ENCODE assay signal across 13 cellular contexts in genomic region chr4:164204434-164204833, GRCh38.
A peak's percentile ranks its signal among the peaks of the same experiment; 100 is the strongest.
DNase-seq lines count a peak whose midpoint lies in the region; ATAC-seq and TF ChIP-seq lines count a peak whose summit lies in the region.
"Had no signal": no experiment of that assay in that cellular context is flagged by ENCODE, and none has a peak within 500 bp of the region (broad histone marks: within the 10 kb centered on the region; RNA-seq: fewer than 3 reads in every experiment).

No MANE protein-coding gene starts in this region.

- POLR2A ChIA-PET in Panc1 (lab: Charles Lee): no interaction called here

- no peak overlapping the region for H3K4me2 ChIP-seq in GM23338

- no peaks in the 10 kb centered on the region for H3K36me3 ChIP-seq in GM23338 (ENCODE audit: insufficient read depth)
- no peaks in the 10 kb centered on the region for H3K36me3 ChIP-seq in Panc1 (ENCODE audit: control insufficient read depth, insufficient read depth, low read length)
- H3K36me3 ChIP-seq in neuron (ENCODE audit: insufficient read depth, low read length): no peaks in the 10 kb centered on the region
- H3K36me3 ChIP-seq in left ventricle myocardium inferior: no peaks in the 10 kb centered on the region

- in situ Hi-C loops in Panc1 (cut with HindIII; ENCODE audit: low pct_unique_long_range_greater_than_20kb, low sequenced_read_pairs): no loop called here

- intact Hi-C loops in Panc1 (cut with micrococcal nuclease; ENCODE audit: unreplicated experiment) (no loop called here), left ventricle myocardium inferior (cut with micrococcal nuclease) (no loop called here)

- H3K9me2 ChIP-seq in GM23338 (ENCODE audit: insufficient read depth): no peaks in the 10 kb centered on the region

- H3K27me3 Mint-ChIP-seq in GM23338 (ENCODE audit: insufficient read depth, low read depth, poor library complexity): peaks cover 7% of the 10 kb centered on the region
- no peaks in the 10 kb centered on the region for H3K27me3 Mint-ChIP-seq in stimulated activated naive CD8-positive, alpha-beta T cell treated with anti-CD3 and anti-CD28 coated beads, Interleukin-15, amount 100 ng/mL, for 72 hours

- H2AFZ ChIP-seq in GM23338 (no peak overlapping the region), neuron (ENCODE audit: low read depth, low read length) (peak overlapping the region; percentile 67)

- ATAC-seq in GM23338 (peak; percentile 63), Panc1 (no peak), HG02798 (IDR thresholded peaks at IDR 0.05; ENCODE audit: poor library complexity, unreplicated experiment) (no peak), HG03565 (IDR thresholded peaks at IDR 0.05; ENCODE audit: unreplicated experiment) (no peak)
- ATAC-seq in stimulated activated naive CD8-positive, alpha-beta T cell treated with anti-CD3 and anti-CD28 coated beads, Interleukin-15, amount 100 ng/mL, for 72 hours: no peak

- H3K4me1 Mint-ChIP-seq in GM23338: peaks cover 28% of the 10 kb centered on the region
- no peaks in the 10 kb centered on the region for H3K4me1 Mint-ChIP-seq in stimulated activated naive CD8-positive, alpha-beta T cell treated with anti-CD3 and anti-CD28 coated beads, Interleukin-15, amount 100 ng/mL, for 72 hours

- no peaks in the 10 kb centered on the region for H4K20me1 ChIP-seq in GM23338 (replicated peaks; ENCODE audit: insufficient read depth)

- H3K27ac Mint-ChIP-seq in GM23338: peak overlapping the region; percentile 76
- H3K27ac Mint-ChIP-seq in stimulated activated naive CD8-positive, alpha-beta T cell treated with anti-CD3 and anti-CD28 coated beads, Interleukin-15, amount 100 ng/mL, for 72 hours: no peak overlapping the region

- peaks cover 3% of the 10 kb centered on the region; the same call in 1 of the 3 replicates for H3K36me3 Mint-ChIP-seq in GM23338 (ENCODE audit: low read depth)

- no peaks in the 10 kb centered on the region for H3K27me3 ChIP-seq in GM23338 (ENCODE audit: insufficient read depth)
- no peaks in the 10 kb centered on the region for H3K27me3 ChIP-seq in Panc1 (ENCODE audit: control insufficient read depth, insufficient read depth, low read length)
- no peaks in the 10 kb centered on the region for H3K27me3 ChIP-seq in neuron (ENCODE audit: insufficient read depth, low read length)
- no peaks in the 10 kb centered on the region for H3K27me3 ChIP-seq in left ventricle myocardium inferior (ENCODE audit: low read depth)

- no peak overlapping the region for H3K4me3 ChIP-seq in GM23338
- H3K4me3 ChIP-seq in Panc1 (ENCODE audit: low read depth in 2 of 2, low read length in 2 of 2): no peak overlapping the region
- H3K4me3 ChIP-seq in neuron (ENCODE audit: low read length): no peak overlapping the region
- no peak overlapping the region for H3K4me3 ChIP-seq in left ventricle myocardium inferior
- H3K4me3 ChIP-seq: skin epidermis had no signal

- TF ChIP-seq CTCF in GM23338 (conservative IDR thresholded peaks at IDR 0.05; ENCODE audit: low read depth in 2 of 2): no peak
- no peak for TF ChIP-seq CTCF in Panc1 (IDR thresholded peaks at IDR 0.05)
- no peak for TF ChIP-seq CTCF in left ventricle myocardium inferior (IDR thresholded peaks at IDR 0.05; ENCODE audit: borderline replicate concordance)

- peak; percentile 67 for DNase-seq in GM23338 (ENCODE audit: low spot score)
- peak; percentile 12 for DNase-seq in Panc1 (ENCODE audit: low read depth, low spot score)
- peak; percentile 57 for DNase-seq in epithelial cell of prostate (ENCODE audit: low read depth, low spot score)
- DNase-seq in stimulated activated naive CD8-positive, alpha-beta T cell treated with anti-CD3 and anti-CD28 coated beads, Interleukin-15, amount 100 ng/mL, for 72 hours: no peak
- DNase-seq in left ventricle myocardium inferior: no peak
- DNase-seq: activated CD4-positive, alpha-beta T cell treated with anti-CD3 and anti-CD28 coated beads for 1 hour; cortex of kidney; glutamatergic neuron; NCI-H446 had no signal

- CTCF ChIA-PET in Panc1 (lab: Charles Lee): no interaction called here

- H3K27ac ChIP-seq in GM23338 (ENCODE audit: low read depth) (peak overlapping the region; percentile 85; the same call in 1 of the 2 replicates), Panc1 (ENCODE audit: low read length) (no peak overlapping the region), epithelial cell of prostate (peak overlapping the region; percentile 37), left ventricle myocardium inferior (replicated peaks) (no peak overlapping the region)
- H3K27ac ChIP-seq: skin epidermis had no signal

- H3K79me2 ChIP-seq in GM23338 (replicated peaks; ENCODE audit: insufficient read depth): no peaks in the 10 kb centered on the region

- no peaks in the 10 kb centered on the region for H3F3A ChIP-seq in GM23338 (replicated peaks; ENCODE audit: low read depth)

- H3K4me3 Mint-ChIP-seq in GM23338: no peak overlapping the region
- H3K4me3 Mint-ChIP-seq in stimulated activated naive CD8-positive, alpha-beta T cell treated with anti-CD3 and anti-CD28 coated beads, Interleukin-15, amount 100 ng/mL, for 72 hours: no peak overlapping the region

- H3K9me3 ChIP-seq in Panc1 (ENCODE audit: control insufficient read depth, insufficient read depth, low read depth, low read length) (no peaks in the 10 kb centered on the region), neuron (ENCODE audit: low read length) (no peaks in the 10 kb centered on the region), left ventricle myocardium inferior (replicated peaks) (no peaks in the 10 kb centered on the region)

- no peaks in the 10 kb centered on the region for H3K9me3 Mint-ChIP-seq in GM23338
- no peaks in the 10 kb centered on the region for H3K9me3 Mint-ChIP-seq in stimulated activated naive CD8-positive, alpha-beta T cell treated with anti-CD3 and anti-CD28 coated beads, Interleukin-15, amount 100 ng/mL, for 72 hours

- H3K4me1 ChIP-seq in GM23338 (ENCODE audit: insufficient read depth) (peaks cover 14% of the 10 kb centered on the region), Panc1 (ENCODE audit: control insufficient read depth, insufficient read depth, low read length) (no peaks in the 10 kb centered on the region), neuron (ENCODE audit: insufficient read depth, low read length) (peaks cover 14% of the 10 kb centered on the region), left ventricle myocardium inferior (no peaks in the 10 kb centered on the region)

- no TSS peak for BruUV-seq in Panc1 (replicated peaks; lab: Mats Ljungman, UMichigan)

TF ChIP-seq in GM23338, 12 proteins besides CTCF, POLR2A, EP300 and RAD21 (continues in another document):
- no peak for TF ChIP-seq ZNF114 (CRISPR knock-in tag; IDR thresholded peaks at IDR 0.05)
- no peak for TF ChIP-seq ZNF462 (CRISPR knock-in tag; IDR thresholded peaks at IDR 0.05)
- TF ChIP-seq STAT1 (IDR thresholded peaks at IDR 0.05; ENCODE audit: unreplicated experiment): no peak

Comparison
In these comparisons a context has a peak if more than half of its experiments do, and no peak if none do; other contexts are left out.
1. DNase-seq: peak in GM23338 (single experiment), Panc1 (single experiment) and epithelial cell of prostate (single experiment); none in stimulated activated naive CD8-positive, alpha-beta T cell treated with anti-CD3 and anti-CD28 coated beads, Interleukin-15, amount 100 ng/mL, for 72 hours (0 of 2) and left ventricle myocardium inferior (single experiment).
2. H3K27ac ChIP-seq: peak in GM23338 (single experiment) and epithelial cell of prostate (single experiment); none in Panc1 (single experiment) and left ventricle myocardium inferior (single experiment).